ENCODE assay signal across 9 cellular contexts in the genomic region with DNA sequence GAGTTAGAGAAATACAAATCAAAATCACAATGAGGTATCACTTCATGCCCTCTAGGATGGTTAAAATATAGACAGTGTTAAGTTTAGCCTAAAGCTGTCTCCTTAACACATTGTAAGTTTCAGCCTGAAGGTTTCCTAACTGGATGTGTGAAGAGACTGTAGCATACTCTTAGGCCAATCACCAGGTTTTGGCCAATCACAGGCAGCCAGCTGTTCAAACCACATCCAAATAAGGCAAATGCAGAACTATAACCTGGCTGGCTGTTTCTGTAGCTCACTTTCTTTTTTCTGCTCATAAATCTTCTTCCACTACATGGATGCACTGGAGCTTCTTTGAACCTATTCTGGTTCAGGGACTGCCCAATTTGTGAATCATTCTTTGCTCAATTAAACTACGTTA. TPM values are rescaled to one million over a fixed set of nuclear protein-coding genes. Genes with fewer than 3 reads are reported as not detected.
DNase-seq lines count a peak whose midpoint lies in the region; ATAC-seq and TF ChIP-seq lines count a peak whose summit lies in the region.
"Had no signal": no experiment of that assay in that cellular context is flagged by ENCODE, and none has a peak within 500 bp of the region (broad histone marks: within the 10 kb centered on the region; RNA-seq: fewer than 3 reads in every experiment).

No MANE protein-coding gene starts in this region.

- TF ChIP-seq EP300 in SK-N-SH (IDR thresholded peaks at IDR 0.05; ENCODE audit: borderline replicate concordance in 1 of 2, low read depth in 1 of 2, low read length in 1 of 2): no peak

- H3K36me3 ChIP-seq in muscle layer of colon (ENCODE audit: insufficient read depth, low read length) (peaks cover 13% of the 10 kb centered on the region), SK-N-SH (replicated peaks in 1 of 2; ENCODE audit: control insufficient read depth in 1 of 2, insufficient read depth in 2 of 2, low read length in 1 of 2) (peaks cover under 1 to 28% of the 10 kb centered on the region in 2 experiments)

- H3F3A ChIP-seq in SK-N-SH (replicated peaks; ENCODE audit: insufficient read depth): no peaks in the 10 kb centered on the region

- CTCF ChIA-PET in SK-N-SH (lab: Yijun Ruan, JAX): interaction anchor here (1.2 kb wide), 1 partner anchor 14 kb away, joined by 3 read pairs; no protein-coding TSS in a partner anchor

- H3K27ac ChIP-seq in muscle layer of colon (ENCODE audit: low read depth, low read length) (peak overlapping the region; percentile 10), SK-N-SH (ENCODE audit: low read depth in 2 of 2, low read length in 1 of 2) (no peak overlapping the region)
- H3K27ac ChIP-seq: HL-60 had no signal

- no peak overlapping the region for H3K4me2 ChIP-seq in SK-N-SH

- H3K9me3 ChIP-seq in muscle layer of colon (ENCODE audit: low read length) (no peaks in the 10 kb centered on the region), SK-N-SH (no peaks in the 10 kb centered on the region)

- TF ChIP-seq POLR2A in NB4 (IDR thresholded peaks at IDR 0.05; ENCODE audit: extremely low read depth, insufficient read length): no peak

- H3K4me1 ChIP-seq in muscle layer of colon (ENCODE audit: insufficient read depth, low read length) (peaks cover 39% of the 10 kb centered on the region), SK-N-SH (ENCODE audit: control insufficient read depth in 1 of 2, insufficient read depth in 2 of 2, low read depth in 1 of 2, low read length in 1 of 2) (no peaks in the 10 kb centered on the region; a peak in 1 of 4 replicates)

- ATAC-seq in GM18873 (IDR thresholded peaks at IDR 0.05; ENCODE audit: low FRiP score, unreplicated experiment): peak; percentile 50
- ATAC-seq in HG02588 (IDR thresholded peaks at IDR 0.05; ENCODE audit: unreplicated experiment): peak; percentile 87

- no peak for TF ChIP-seq CTCF in NB4 (IDR thresholded peaks at IDR 0.05; ENCODE audit: low read depth, low read length)
- no peak for TF ChIP-seq CTCF in SK-N-SH (IDR thresholded peaks at IDR 0.05)

- peaks cover 11% of the 10 kb centered on the region; the same call in 1 of the 2 replicates for H4K20me1 ChIP-seq in SK-N-SH (ENCODE audit: insufficient read depth)

- H3K9ac ChIP-seq in muscle layer of colon (ENCODE audit: low read length) (no peak overlapping the region), SK-N-SH (no peak overlapping the region)

- 98% methylated on average over 1 of the region's 1 CpG for WGBS in SK-N-SH (ENCODE audit: low lambda C conversion rate)

- H3K27me3 ChIP-seq in muscle layer of colon (ENCODE audit: control insufficient read depth in 1 of 2, insufficient read depth in 2 of 2, low read length in 2 of 2) (no peaks in the 10 kb centered on the region), SK-N-SH (ENCODE audit: insufficient read depth) (no peaks in the 10 kb centered on the region)

- no peak for TF ChIP-seq RAD21 in SK-N-SH (IDR thresholded peaks at IDR 0.05; ENCODE audit: low read length)

- peaks cover 93% of the 10 kb centered on the region for H3K79me2 ChIP-seq in SK-N-SH (ENCODE audit: insufficient read depth)

- DNase-seq in NB4 (ENCODE audit: low read depth): peak; percentile 81
- DNase-seq in kidney glomerular epithelial cell (lab: John Stamatoyannopoulos, UW): no peak
- DNase-seq in OCI-M2 (lab: John Stamatoyannopoulos, UW; ENCODE audit: unreplicated experiment): no peak
- no peak for DNase-seq in C1 segment of cervical spinal cord (lab: John Stamatoyannopoulos, UW)
- no peak for DNase-seq in SK-N-SH

- no peak overlapping the region for H2AFZ ChIP-seq in SK-N-SH (ENCODE audit: low read depth)

- no peaks in the 10 kb centered on the region for H3K9me2 ChIP-seq in SK-N-SH

- H3K4me3 ChIP-seq in NB4 (ENCODE audit: low read depth, low read length): no peak overlapping the region
- H3K4me3 ChIP-seq in muscle layer of colon (ENCODE audit: low read depth in 1 of 2, low read length in 2 of 2): no peak overlapping the region
- H3K4me3 ChIP-seq in SK-N-SH (ENCODE audit: low read depth in 2 of 2, low read length in 1 of 2): no peak overlapping the region

- POLR2A ChIA-PET in SK-N-SH (lab: Yijun Ruan, JAX): no interaction called here

TF ChIP-seq in SK-N-SH, 30 proteins besides CTCF, POLR2A, EP300 and RAD21:
- no peak for TF ChIP-seq FOXJ3 (CRISPR knock-in tag; IDR thresholded peaks at IDR 0.05)
- no peak for TF ChIP-seq RFX5 (IDR thresholded peaks at IDR 0.05; ENCODE audit: low read length)
- TF ChIP-seq, protein P1, sequence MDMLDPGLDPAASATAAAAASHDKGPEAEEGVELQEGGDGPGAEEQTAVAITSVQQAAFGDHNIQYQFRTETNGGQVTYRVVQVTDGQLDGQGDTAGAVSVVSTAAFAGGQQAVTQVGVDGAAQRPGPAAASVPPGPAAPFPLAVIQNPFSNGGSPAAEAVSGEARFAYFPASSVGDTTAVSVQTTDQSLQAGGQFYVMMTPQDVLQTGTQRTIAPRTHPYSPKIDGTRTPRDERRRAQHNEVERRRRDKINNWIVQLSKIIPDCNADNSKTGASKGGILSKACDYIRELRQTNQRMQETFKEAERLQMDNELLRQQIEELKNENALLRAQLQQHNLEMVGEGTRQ (IDR thresholded peaks at IDR 0.05; ENCODE audit: borderline replicate concordance, low read depth, low read length): no peak
- no peak for TF ChIP-seq TCF12 (IDR thresholded peaks at IDR 0.05)
- TF ChIP-seq, protein P2, sequence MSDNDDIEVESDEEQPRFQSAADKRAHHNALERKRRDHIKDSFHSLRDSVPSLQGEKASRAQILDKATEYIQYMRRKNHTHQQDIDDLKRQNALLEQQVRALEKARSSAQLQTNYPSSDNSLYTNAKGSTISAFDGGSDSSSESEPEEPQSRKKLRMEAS (IDR thresholded peaks at IDR 0.05; ENCODE audit: low read depth): no peak
- TF ChIP-seq POLR2AphosphoS5 (IDR thresholded peaks at IDR 0.05; ENCODE audit: low read depth, low read length): no peak
- TF ChIP-seq JUND (IDR thresholded peaks at IDR 0.05): no peak
- no peak for TF ChIP-seq NFIC (IDR thresholded peaks at IDR 0.05; ENCODE audit: borderline replicate concordance)

RNA-seq across cellular contexts. Expression of a gene that starts 19.7 kb away (rescaled TPM):
- 34.2 and 42.7 TPM in 2 replicates for polyA plus RNA-seq in SK-N-SH (2012; rRNA removed)
- polyA plus RNA-seq in SK-N-SH (2012; cell fraction: cytosol; rRNA removed): 34.6 and 42.2 TPM in 2 replicates
- 19.3 and 31.3 TPM in 2 replicates for polyA plus RNA-seq in SK-N-SH (2012; cell fraction: nucleus; rRNA removed)

RNA-seq across cellular contexts. Expression of a gene that starts 46.8 kb away (rescaled TPM):
- 23.0 and 25.8 TPM in 2 replicates for polyA plus RNA-seq in SK-N-SH (2012; rRNA removed)
- polyA plus RNA-seq in SK-N-SH (2012; cell fraction: cytosol; rRNA removed): 12.8 and 14.4 TPM in 2 replicates
- 89.3 and 188 TPM in 2 replicates for polyA plus RNA-seq in SK-N-SH (2012; cell fraction: nucleus; rRNA removed)
